ENCODE assay signal across 23 cellular contexts in the genomic region with DNA sequence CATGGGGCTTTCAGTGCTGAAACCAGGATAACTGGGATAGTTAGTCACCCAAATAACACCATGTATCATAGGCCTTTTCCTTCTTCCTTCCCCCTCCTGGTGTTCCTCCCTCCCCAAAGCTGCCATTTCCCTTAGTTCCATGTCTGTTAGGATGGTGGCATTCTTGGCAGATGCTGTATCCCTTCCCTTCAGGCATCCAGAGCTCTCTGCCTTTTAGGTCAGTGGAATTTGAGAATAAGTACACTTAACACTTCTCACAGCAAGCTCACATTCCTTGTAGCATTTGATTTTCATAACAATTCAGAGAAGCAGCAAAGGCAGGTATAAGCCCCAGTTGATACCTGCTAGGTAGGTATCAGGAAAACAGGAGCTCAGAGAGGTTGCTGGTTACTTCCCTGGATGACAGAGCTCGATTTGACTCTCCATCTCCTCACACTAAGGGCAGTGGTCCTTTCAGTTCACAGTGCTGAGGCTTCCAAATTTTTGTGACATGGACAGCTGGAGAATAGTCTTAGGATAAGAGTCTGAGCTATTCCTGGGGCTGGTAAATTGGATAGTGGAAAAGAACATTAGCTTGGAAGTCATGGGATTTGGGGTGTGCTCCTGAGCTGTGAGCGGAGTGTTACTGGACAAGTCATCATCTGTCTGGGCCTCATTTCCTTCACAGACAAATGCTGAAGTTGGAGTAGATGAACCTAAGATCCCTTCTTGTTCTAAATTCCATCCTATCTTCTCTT.
DNase-seq lines count a peak whose midpoint lies in the region; ATAC-seq and TF ChIP-seq lines count a peak whose summit lies in the region.
"Had no signal": no experiment of that assay in that cellular context is flagged by ENCODE, and none has a peak within 500 bp of the region (broad histone marks: within the 10 kb centered on the region; RNA-seq: fewer than 3 reads in every experiment).

No MANE protein-coding gene starts in this region.

- no peak overlapping the region for H2BK12ac ChIP-seq in trophoblast cell (ENCODE audit: low read length)

- H3K9me2 ChIP-seq in GM23338 (ENCODE audit: insufficient read depth), result peaks cover 14% of the 10 kb centered on the region

- no peak overlapping the region for H2BK5ac ChIP-seq in trophoblast cell (ENCODE audit: low read depth, low read length, poor library complexity)

- H3K9ac ChIP-seq in NT2/D1 (ENCODE audit: insufficient read length, low read depth), result no peak overlapping the region
- H3K9ac ChIP-seq in trophoblast cell (ENCODE audit: low read length), result no peak overlapping the region

- peak overlapping the region; percentile 54 for H2BK120ac ChIP-seq in trophoblast cell (ENCODE audit: insufficient read depth, low read length, poor library complexity)

- no peak overlapping the region for H3K23ac ChIP-seq in trophoblast cell (ENCODE audit: low read length)

- no peak overlapping the region for H3K4ac ChIP-seq in trophoblast cell (ENCODE audit: low read depth, low read length)

- H3K27me3 Mint-ChIP-seq in GM23338 (ENCODE audit: insufficient read depth, low read depth, poor library complexity), result no peaks in the 10 kb centered on the region
- H3K27me3 Mint-ChIP-seq: CD4-positive, CD25-positive, alpha-beta regulatory T cell had no signal

- no peaks in the 10 kb centered on the region for H3K9me3 Mint-ChIP-seq in GM23338

- no peaks in the 10 kb centered on the region for H3K9me3 ChIP-seq in NT2/D1 (ENCODE audit: insufficient read depth, low read length)
- H3K9me3 ChIP-seq in trophoblast cell (ENCODE audit: insufficient read depth, low read depth, low read length), result no peaks in the 10 kb centered on the region
- H3K9me3 ChIP-seq: BE2C, MG63 had no signal

- no peaks in the 10 kb centered on the region for H4K20me1 ChIP-seq in GM23338 (replicated peaks; ENCODE audit: insufficient read depth)

- no peaks in the 10 kb centered on the region for H3K36me3 Mint-ChIP-seq in GM23338 (ENCODE audit: low read depth)
- H3K36me3 Mint-ChIP-seq: CD4-positive, CD25-positive, alpha-beta regulatory T cell had no signal

- no CpG with 5 or more reads among the region's 2 CpGs for WGBS in trophoblast cell (ENCODE audit: extremely low coverage, insufficient coverage, insufficient read length)

- no peak overlapping the region for H3K4me3 Mint-ChIP-seq in GM23338
- H3K4me3 Mint-ChIP-seq: CD4-positive, CD25-positive, alpha-beta regulatory T cell had no signal

- H4K8ac ChIP-seq in trophoblast cell (ENCODE audit: low read depth, low read length), result no peak overlapping the region

- H3K36me3 ChIP-seq in GM23338 (ENCODE audit: insufficient read depth) (no peaks in the 10 kb centered on the region), NT2/D1 (ENCODE audit: insufficient read depth, insufficient read length, low read length) (no peaks in the 10 kb centered on the region), trophoblast cell (ENCODE audit: control insufficient read depth in 1 of 2, insufficient read depth in 2 of 2, low read length in 2 of 2) (no peaks in the 10 kb centered on the region)
- H3K36me3 ChIP-seq: BE2C, MG63 had no signal

- H3K27ac Mint-ChIP-seq in GM23338, result no peak overlapping the region
- H3K27ac Mint-ChIP-seq: CD4-positive, CD25-positive, alpha-beta regulatory T cell had no signal

- no peak overlapping the region for H3K14ac ChIP-seq in trophoblast cell (ENCODE audit: low read length)

- H3K18ac ChIP-seq in trophoblast cell (ENCODE audit: low read length), result no peak overlapping the region

- peaks cover 12% of the 10 kb centered on the region; the same call in 2 of the 3 replicates for H3K4me1 Mint-ChIP-seq in GM23338
- H3K4me1 Mint-ChIP-seq: CD4-positive, CD25-positive, alpha-beta regulatory T cell had no signal

- H3K4me1 ChIP-seq in GM23338 (ENCODE audit: insufficient read depth), result 0 out of 2 replicates have a peak, but pooled peaks cover 5% of the 10 kb centered on the region
- H3K4me1 ChIP-seq in NT2/D1 (ENCODE audit: insufficient read depth, insufficient read length), result no peaks in the 10 kb centered on the region
- no peaks in the 10 kb centered on the region for H3K4me1 ChIP-seq in trophoblast cell (ENCODE audit: control insufficient read depth in 1 of 2, insufficient read depth in 2 of 2, low read length in 2 of 2)
- H3K4me1 ChIP-seq: BE2C had no signal

- H3K27me3 ChIP-seq in GM23338 (ENCODE audit: insufficient read depth) (no peaks in the 10 kb centered on the region), NT2/D1 (ENCODE audit: insufficient read depth, insufficient read length) (no peaks in the 10 kb centered on the region), trophoblast cell (ENCODE audit: insufficient read depth, low read length) (no peaks in the 10 kb centered on the region)
- H3K27me3 ChIP-seq: BE2C, MG63 had no signal

- H4K91ac ChIP-seq in trophoblast cell (ENCODE audit: low read depth, low read length), result peak overlapping the region; percentile 31

- H3K27ac ChIP-seq in GM23338 (ENCODE audit: low read depth) (no peak overlapping the region), trophoblast cell (ENCODE audit: low read depth, low read length) (no peak overlapping the region)

- H3K4me2 ChIP-seq in GM23338, result no peak overlapping the region
- H3K4me2 ChIP-seq in trophoblast cell (ENCODE audit: low read length), result no peak overlapping the region

- no peaks in the 10 kb centered on the region for H3K79me1 ChIP-seq in trophoblast cell (ENCODE audit: low read length)

- H3K79me2 ChIP-seq in GM23338 (replicated peaks; ENCODE audit: insufficient read depth) (no peaks in the 10 kb centered on the region), trophoblast cell (ENCODE audit: control insufficient read depth, insufficient read depth, low read length, poor library complexity) (no peaks in the 10 kb centered on the region)

- H4K12ac ChIP-seq in trophoblast cell (ENCODE audit: low read depth, low read length), result no peak overlapping the region

- ATAC-seq in GM23338, result peak; percentile 82
- ATAC-seq: GM12878, HCT116 had no signal

- no peak overlapping the region for H2AFZ ChIP-seq in GM23338
- no peak overlapping the region for H2AFZ ChIP-seq in trophoblast cell (ENCODE audit: insufficient read depth, low read length, poor library complexity)

- no peak overlapping the region for H3K4me3 ChIP-seq in GM23338
- no peak overlapping the region for H3K4me3 ChIP-seq in NT2/D1 (ENCODE audit: insufficient read length, low read depth)
- no peak overlapping the region for H3K4me3 ChIP-seq in trophoblast cell (ENCODE audit: low read depth, low read length)
- H3K4me3 ChIP-seq: GM12878, MG63 had no signal

- H3F3A ChIP-seq in GM23338 (replicated peaks; ENCODE audit: low read depth), result no peaks in the 10 kb centered on the region

- TF ChIP-seq CTCF in GM23338 (conservative IDR thresholded peaks at IDR 0.05; ENCODE audit: low read depth in 2 of 2), result no peak

- DNase-seq in GM23338 (ENCODE audit: low spot score), result peak; percentile 60
- DNase-seq in NT2/D1 (ENCODE audit: low read depth, low spot score), result peak; percentile 18
- peak; percentile 70 for DNase-seq in iPS DF 19.7 (ENCODE audit: low read depth, low spot score)
- no peak for DNase-seq in trophoblast cell
- DNase-seq in nucleus accumbens (lab: John Stamatoyannopoulos, UW), result no peak
- DNase-seq in stimulated activated naive CD4-positive, alpha-beta T cell (lab: John Stamatoyannopoulos, UW), result no peak
- DNase-seq in activated CD4-positive, alpha-beta T cell treated with anti-CD3 and anti-CD28 coated beads, Interleukin-2, amount 50 U/mL, for 1 hour, result no peak
- DNase-seq: BE2C; CD4-positive, CD25-positive, alpha-beta regulatory T cell; COR-L47; DMS 273 treated with DMSO at 0.1 percent for 48 hours; Kasumi-1; MG63; NCI-H1092; NCI-H1436 treated with DMSO at 0.1 percent for 48 hours; NCI-H2029; NCI-H2171 treated with DMSO at 0.1 percent for 48 hours; NCI-H446; NCI-H69; NK-92 treated with Interleukin-12 subunit alpha and Interleukin-12 subunit beta, amount 100 ng/mL, for 24 hours; Right ventricle myocardium superior had no signal

- no peak overlapping the region for H2AK5ac ChIP-seq in trophoblast cell (ENCODE audit: low read length)

Comparison
In these comparisons a context has a peak if more than half of its experiments do, and no peak if none do; other contexts are left out.
1. DNase-seq: peak in GM23338 (single experiment), NT2/D1 (single experiment) and iPS DF 19.7 (single experiment); none in trophoblast cell (0 of 2), nucleus accumbens (0 of 56), stimulated activated naive CD4-positive, alpha-beta T cell (0 of 6) and activated CD4-positive, alpha-beta T cell treated with anti-CD3 and anti-CD28 coated beads, Interleukin-2, amount 50 U/mL, for 1 hour (single experiment).